1 cellular context compared by ENCODE assay signal in the genomic region with DNA sequence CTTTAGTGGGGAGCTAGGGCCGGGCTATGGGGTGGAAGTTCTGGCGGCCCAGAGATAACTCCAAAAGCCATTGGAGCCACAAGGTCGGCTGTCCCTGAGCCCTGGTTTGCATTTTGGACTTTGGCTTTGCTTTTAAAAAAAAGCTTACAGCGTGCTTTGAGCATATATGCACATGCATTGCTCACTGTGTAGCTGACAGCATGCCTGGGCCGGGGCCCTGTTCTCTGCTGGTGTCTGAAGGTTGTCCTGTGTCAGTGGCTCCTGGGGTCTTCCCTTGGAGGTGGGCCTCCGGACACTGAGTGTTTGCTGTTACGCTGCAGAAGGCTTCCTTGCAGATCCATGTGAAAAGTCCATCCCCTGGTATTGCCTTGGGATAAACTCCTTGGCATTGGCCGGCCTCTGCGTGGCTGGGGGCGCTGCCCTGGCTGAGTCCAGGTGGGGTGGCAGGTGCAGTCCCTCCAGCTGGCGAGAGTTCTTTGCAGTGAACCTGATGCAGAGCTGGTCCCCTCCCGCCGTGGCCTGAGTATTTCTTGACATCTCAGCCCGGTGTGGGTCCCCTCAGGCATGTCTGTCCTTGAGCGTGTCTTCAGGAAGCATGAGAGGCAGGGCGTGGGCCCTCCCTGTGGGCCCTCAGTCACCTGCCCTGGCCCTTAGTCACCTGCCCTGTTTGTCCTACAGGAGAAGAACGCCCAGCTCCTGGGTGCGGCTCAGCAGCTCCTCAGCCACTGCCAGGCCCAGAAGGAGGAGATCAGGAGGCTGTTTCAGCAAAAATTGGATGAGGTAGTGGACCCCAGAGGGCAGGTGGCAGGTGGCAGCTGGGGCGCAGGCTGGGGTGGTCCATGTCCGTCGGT.
TF ChIP-seq lines count a peak whose summit lies in the region.

No MANE protein-coding gene starts in this region.

TF ChIP-seq in HepG2, 621 proteins besides CTCF, POLR2A, EP300 and RAD21 (continued from another document):
- TF ChIP-seq, protein P1, sequence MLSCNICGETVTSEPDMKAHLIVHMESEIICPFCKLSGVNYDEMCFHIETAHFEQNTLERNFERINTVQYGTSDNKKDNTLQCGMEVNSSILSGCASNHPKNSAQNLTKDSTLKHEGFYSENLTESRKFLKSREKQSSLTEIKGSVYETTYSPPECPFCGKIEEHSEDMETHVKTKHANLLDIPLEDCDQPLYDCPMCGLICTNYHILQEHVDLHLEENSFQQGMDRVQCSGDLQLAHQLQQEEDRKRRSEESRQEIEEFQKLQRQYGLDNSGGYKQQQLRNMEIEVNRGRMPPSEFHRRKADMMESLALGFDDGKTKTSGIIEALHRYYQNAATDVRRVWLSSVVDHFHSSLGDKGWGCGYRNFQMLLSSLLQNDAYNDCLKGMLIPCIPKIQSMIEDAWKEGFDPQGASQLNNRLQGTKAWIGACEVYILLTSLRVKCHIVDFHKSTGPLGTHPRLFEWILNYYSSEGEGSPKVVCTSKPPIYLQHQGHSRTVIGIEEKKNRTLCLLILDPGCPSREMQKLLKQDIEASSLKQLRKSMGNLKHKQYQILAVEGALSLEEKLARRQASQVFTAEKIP (CRISPR knock-in tag; IDR thresholded peaks at IDR 0.05; ENCODE audit: borderline replicate concordance), result no peak
- TF ChIP-seq DR1 (CRISPR knock-in tag; IDR thresholded peaks at IDR 0.05), result peak; percentile 52; the same call in 1 of the 2 replicates
- no peak for TF ChIP-seq NR3C1 (CRISPR knock-in tag; IDR thresholded peaks at IDR 0.05)
- TF ChIP-seq ZKSCAN5 (CRISPR knock-in tag; IDR thresholded peaks at IDR 0.05), result no peak
- TF ChIP-seq, protein P2, sequence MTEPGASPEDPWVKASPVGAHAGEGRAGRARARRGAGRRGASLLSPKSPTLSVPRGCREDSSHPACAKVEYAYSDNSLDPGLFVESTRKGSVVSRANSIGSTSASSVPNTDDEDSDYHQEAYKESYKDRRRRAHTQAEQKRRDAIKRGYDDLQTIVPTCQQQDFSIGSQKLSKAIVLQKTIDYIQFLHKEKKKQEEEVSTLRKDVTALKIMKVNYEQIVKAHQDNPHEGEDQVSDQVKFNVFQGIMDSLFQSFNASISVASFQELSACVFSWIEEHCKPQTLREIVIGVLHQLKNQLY (CRISPR knock-in tag; IDR thresholded peaks at IDR 0.05), result peak; percentile 50; the same call in 1 of the 2 replicates
- no peak for TF ChIP-seq KAT2B (IDR thresholded peaks at IDR 0.05; ENCODE audit: borderline replicate concordance, low read depth, low read length)
- TF ChIP-seq, protein P3, sequence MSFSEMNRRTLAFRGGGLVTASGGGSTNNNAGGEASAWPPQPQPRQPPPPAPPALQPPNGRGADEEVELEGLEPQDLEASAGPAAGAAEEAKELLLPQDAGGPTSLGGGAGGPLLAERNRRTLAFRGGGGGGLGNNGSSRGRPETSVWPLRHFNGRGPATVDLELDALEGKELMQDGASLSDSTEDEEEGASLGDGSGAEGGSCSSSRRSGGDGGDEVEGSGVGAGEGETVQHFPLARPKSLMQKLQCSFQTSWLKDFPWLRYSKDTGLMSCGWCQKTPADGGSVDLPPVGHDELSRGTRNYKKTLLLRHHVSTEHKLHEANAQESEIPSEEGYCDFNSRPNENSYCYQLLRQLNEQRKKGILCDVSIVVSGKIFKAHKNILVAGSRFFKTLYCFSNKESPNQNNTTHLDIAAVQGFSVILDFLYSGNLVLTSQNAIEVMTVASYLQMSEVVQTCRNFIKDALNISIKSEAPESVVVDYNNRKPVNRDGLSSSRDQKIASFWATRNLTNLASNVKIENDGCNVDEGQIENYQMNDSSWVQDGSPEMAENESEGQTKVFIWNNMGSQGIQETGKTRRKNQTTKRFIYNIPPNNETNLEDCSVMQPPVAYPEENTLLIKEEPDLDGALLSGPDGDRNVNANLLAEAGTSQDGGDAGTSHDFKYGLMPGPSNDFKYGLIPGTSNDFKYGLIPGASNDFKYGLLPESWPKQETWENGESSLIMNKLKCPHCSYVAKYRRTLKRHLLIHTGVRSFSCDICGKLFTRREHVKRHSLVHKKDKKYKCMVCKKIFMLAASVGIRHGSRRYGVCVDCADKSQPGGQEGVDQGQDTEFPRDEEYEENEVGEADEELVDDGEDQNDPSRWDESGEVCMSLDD (CRISPR knock-in tag; IDR thresholded peaks at IDR 0.05; ENCODE audit: borderline replicate concordance), result peak; percentile 86
- no peak for TF ChIP-seq ZNF562 (CRISPR knock-in tag; IDR thresholded peaks at IDR 0.05; ENCODE audit: borderline replicate concordance)
- TF ChIP-seq ZNF883 (CRISPR knock-in tag; IDR thresholded peaks at IDR 0.05; ENCODE audit: not compliant biosample characterization), result peak; percentile 29
- TF ChIP-seq, protein P4, sequence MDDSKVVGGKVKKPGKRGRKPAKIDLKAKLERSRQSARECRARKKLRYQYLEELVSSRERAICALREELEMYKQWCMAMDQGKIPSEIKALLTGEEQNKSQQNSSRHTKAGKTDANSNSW (CRISPR knock-in tag; IDR thresholded peaks at IDR 0.05; ENCODE audit: borderline replicate concordance), result no peak
- TF ChIP-seq ZNF382 (CRISPR knock-in tag; IDR thresholded peaks at IDR 0.05; ENCODE audit: borderline replicate concordance), result no peak
- no peak for TF ChIP-seq ZBTB8A (CRISPR knock-in tag; IDR thresholded peaks at IDR 0.05; ENCODE audit: borderline replicate concordance, low read depth)
- no peak for TF ChIP-seq ZNF780A (CRISPR knock-in tag; IDR thresholded peaks at IDR 0.05)
- no peak; the same call in 1 of the 2 replicates for TF ChIP-seq ZNF350 (CRISPR knock-in tag; IDR thresholded peaks at IDR 0.05; ENCODE audit: borderline replicate concordance, low read depth)
- TF ChIP-seq SOX5 (CRISPR knock-in tag; IDR thresholded peaks at IDR 0.05; ENCODE audit: borderline replicate concordance), result peak; percentile 52; the same call in 1 of the 2 replicates
- TF ChIP-seq ZNF724P (CRISPR knock-in tag; IDR thresholded peaks at IDR 0.05; ENCODE audit: borderline replicate concordance), result peak; percentile 93
- TF ChIP-seq IRF2 (CRISPR knock-in tag; IDR thresholded peaks at IDR 0.05), result peak; percentile 61; the same call in 1 of the 2 replicates
- TF ChIP-seq ZNF260 (CRISPR knock-in tag; IDR thresholded peaks at IDR 0.05; ENCODE audit: borderline replicate concordance, low read depth), result no peak
- TF ChIP-seq, protein P5, sequence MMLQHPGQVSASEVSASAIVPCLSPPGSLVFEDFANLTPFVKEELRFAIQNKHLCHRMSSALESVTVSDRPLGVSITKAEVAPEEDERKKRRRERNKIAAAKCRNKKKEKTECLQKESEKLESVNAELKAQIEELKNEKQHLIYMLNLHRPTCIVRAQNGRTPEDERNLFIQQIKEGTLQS (CRISPR knock-in tag; IDR thresholded peaks at IDR 0.05), result no peak
- no peak for TF ChIP-seq ZFP82 (CRISPR knock-in tag; IDR thresholded peaks at IDR 0.05; ENCODE audit: borderline replicate concordance)
- TF ChIP-seq, protein P6, sequence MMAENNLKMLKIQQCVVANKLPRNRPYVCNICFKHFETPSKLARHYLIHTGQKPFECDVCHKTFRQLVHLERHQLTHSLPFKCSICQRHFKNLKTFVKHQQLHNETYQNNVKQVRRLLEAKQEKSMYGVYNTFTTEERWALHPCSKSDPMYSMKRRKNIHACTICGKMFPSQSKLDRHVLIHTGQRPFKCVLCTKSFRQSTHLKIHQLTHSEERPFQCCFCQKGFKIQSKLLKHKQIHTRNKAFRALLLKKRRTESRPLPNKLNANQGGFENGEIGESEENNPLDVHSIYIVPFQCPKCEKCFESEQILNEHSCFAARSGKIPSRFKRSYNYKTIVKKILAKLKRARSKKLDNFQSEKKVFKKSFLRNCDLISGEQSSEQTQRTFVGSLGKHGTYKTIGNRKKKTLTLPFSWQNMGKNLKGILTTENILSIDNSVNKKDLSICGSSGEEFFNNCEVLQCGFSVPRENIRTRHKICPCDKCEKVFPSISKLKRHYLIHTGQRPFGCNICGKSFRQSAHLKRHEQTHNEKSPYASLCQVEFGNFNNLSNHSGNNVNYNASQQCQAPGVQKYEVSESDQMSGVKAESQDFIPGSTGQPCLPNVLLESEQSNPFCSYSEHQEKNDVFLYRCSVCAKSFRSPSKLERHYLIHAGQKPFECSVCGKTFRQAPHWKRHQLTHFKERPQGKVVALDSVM (CRISPR knock-in tag; IDR thresholded peaks at IDR 0.05), result 0 out of 2 replicates have a peak, but pooled peaks have one; percentile 25
- TF ChIP-seq, protein P7, sequence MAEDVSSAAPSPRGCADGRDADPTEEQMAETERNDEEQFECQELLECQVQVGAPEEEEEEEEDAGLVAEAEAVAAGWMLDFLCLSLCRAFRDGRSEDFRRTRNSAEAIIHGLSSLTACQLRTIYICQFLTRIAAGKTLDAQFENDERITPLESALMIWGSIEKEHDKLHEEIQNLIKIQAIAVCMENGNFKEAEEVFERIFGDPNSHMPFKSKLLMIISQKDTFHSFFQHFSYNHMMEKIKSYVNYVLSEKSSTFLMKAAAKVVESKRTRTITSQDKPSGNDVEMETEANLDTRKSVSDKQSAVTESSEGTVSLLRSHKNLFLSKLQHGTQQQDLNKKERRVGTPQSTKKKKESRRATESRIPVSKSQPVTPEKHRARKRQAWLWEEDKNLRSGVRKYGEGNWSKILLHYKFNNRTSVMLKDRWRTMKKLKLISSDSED (CRISPR knock-in tag; IDR thresholded peaks at IDR 0.05), result no peak
- 0 out of 2 replicates have a peak, but pooled peaks have one; percentile 13 for TF ChIP-seq HMG20B (CRISPR knock-in tag; conservative IDR thresholded peaks at IDR 0.05)
- TF ChIP-seq, protein P8, sequence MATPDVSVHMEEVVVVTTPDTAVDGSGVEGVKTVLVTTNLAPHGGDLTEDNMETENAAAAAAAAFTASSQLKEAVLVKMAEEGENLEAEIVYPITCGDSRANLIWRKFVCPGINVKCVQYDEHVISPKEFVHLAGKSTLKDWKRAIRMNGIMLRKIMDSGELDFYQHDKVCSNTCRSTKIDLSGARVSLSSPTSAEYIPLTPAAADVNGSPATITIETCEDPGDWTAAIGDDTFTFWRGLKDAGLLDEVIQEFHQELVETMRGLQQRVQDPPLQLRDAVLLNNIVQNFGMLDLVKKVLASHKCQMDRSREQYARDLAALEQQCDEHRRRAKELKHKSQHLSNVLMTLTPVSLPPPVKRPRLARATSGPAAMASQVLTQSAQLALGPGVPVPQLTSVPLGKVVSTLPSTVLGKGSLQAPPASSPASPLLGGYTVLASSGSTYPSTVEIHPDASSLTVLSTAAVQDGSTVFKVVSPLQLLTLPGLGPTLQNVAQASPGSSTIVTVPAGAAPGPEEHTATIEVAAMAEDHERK (CRISPR knock-in tag; IDR thresholded peaks at IDR 0.05; ENCODE audit: low read depth), result no peak
- TF ChIP-seq FOXA1 (IDR thresholded peaks at IDR 0.05), result no peak
- TF ChIP-seq FOXA1 (CRISPR knock-in tag; IDR thresholded peaks at IDR 0.05), result peak; percentile 32; the same call in 1 of the 2 replicates
TF ChIP-seq in HepG2: peak in this region for 302.
